In genomic region chr10:80203835-80204148, GRCh38 we compare ENCODE assay signal across 8 cellular contexts. TPM values are rescaled to one million over a fixed set of nuclear protein-coding genes. Genes with fewer than 3 reads are reported as not detected.
DNase-seq lines count a peak whose midpoint lies in the region; ATAC-seq and TF ChIP-seq lines count a peak whose summit lies in the region.

No MANE protein-coding gene starts in this region.

- TF ChIP-seq RAD21 in liver (IDR thresholded peaks at IDR 0.05): no peak

- no peaks in the 10 kb centered on the region for H3K36me3 ChIP-seq in cardiac muscle cell
- H3K36me3 ChIP-seq in liver (ENCODE audit: control insufficient read depth in 4 of 4, insufficient read depth in 3 of 4, low read depth in 1 of 4, low read length in 3 of 4): no peaks in the 10 kb centered on the region
- no peaks in the 10 kb centered on the region for H3K36me3 ChIP-seq in upper lobe of right lung

- H3K4me3 ChIP-seq in cardiac muscle cell (no peak overlapping the region), liver (ENCODE audit: low read depth in 1 of 3, low read length in 3 of 3) (peak overlapping the region; percentile 12 to 88 (median 73)), upper lobe of right lung (peak overlapping the region; percentile 80)

- peak overlapping the region; percentile 93 for H3K4me3 Mint-ChIP-seq in activated naive CD8-positive, alpha-beta T cell treated with anti-CD3 and anti-CD28 coated beads, Interleukin-2, amount 10 ng/mL, durations not matched to agents 7 days and 5 days

- intact Hi-C loops in left cardiac atrium (cut with DNase I): loop anchor here in 1 of 2 donors (5.0 kb wide), 1 partner anchor 46 kb away; no protein-coding TSS in a partner anchor
- intact Hi-C loops in upper lobe of right lung (cut with DNase I): loop anchor here (10.0 kb wide), 1 partner anchor 49 kb away; no protein-coding TSS in a partner anchor

- H3K4me1 ChIP-seq in cardiac muscle cell (ENCODE audit: low read depth): peaks cover 37% of the 10 kb centered on the region
- H3K4me1 ChIP-seq in liver (ENCODE audit: control insufficient read depth in 4 of 4, insufficient read depth in 4 of 4, low read length in 3 of 4): peaks cover 8 to 48% (median 32%) of the 10 kb centered on the region in 4 donors
- peaks cover 73% of the 10 kb centered on the region for H3K4me1 ChIP-seq in upper lobe of right lung

- DNase-seq in cardiac muscle cell (ENCODE audit: low read depth in 1 of 2, low spot score in 1 of 2): no peak
- no peak for DNase-seq in left cardiac atrium
- no peak for DNase-seq in activated naive CD8-positive, alpha-beta T cell treated with anti-CD3 and anti-CD28 coated beads, Interleukin-2, amount 10 ng/mL, durations not matched to agents 7 days and 5 days
- DNase-seq in upper lobe of right lung: no peak
- DNase-seq in NCI-H82 (lab: John Stamatoyannopoulos, UW): no peak
- no peak for DNase-seq in NCI-H187 treated with DMSO at 0.1 percent for 48 hours (lab: John Stamatoyannopoulos, UW)

- peak overlapping the region; percentile 21 to 61 for H3K9ac ChIP-seq in liver (ENCODE audit: low read depth in 1 of 2, low read length in 2 of 2)

- POLR2A ChIA-PET in activated naive CD8-positive, alpha-beta T cell treated with anti-CD3 and anti-CD28 coated beads, Interleukin-2, amount 10 ng/mL, durations not matched to agents 7 days and 5 days (lab: Charles Lee): interaction anchor here (1.7 to 3.9 kb wide), 3 partner anchors 16 to 60 kb away, joined by 4 to 77 read pairs (median 12); no protein-coding TSS in a partner anchor

- peaks cover 22% of the 10 kb centered on the region for H3K36me3 Mint-ChIP-seq in activated naive CD8-positive, alpha-beta T cell treated with anti-CD3 and anti-CD28 coated beads, Interleukin-2, amount 10 ng/mL, durations not matched to agents 7 days and 5 days

- ATAC-seq in left cardiac atrium (no peak), upper lobe of right lung (no peak), HG03175 (IDR thresholded peaks at IDR 0.05; ENCODE audit: unreplicated experiment) (no peak)
- ATAC-seq in activated naive CD8-positive, alpha-beta T cell treated with anti-CD3 and anti-CD28 coated beads, Interleukin-2, amount 10 ng/mL, durations not matched to agents 7 days and 5 days (ENCODE audit: low read depth): no peak

- H3K4me1 Mint-ChIP-seq in activated naive CD8-positive, alpha-beta T cell treated with anti-CD3 and anti-CD28 coated beads, Interleukin-2, amount 10 ng/mL, durations not matched to agents 7 days and 5 days: peaks cover 42% of the 10 kb centered on the region

- 27% methylated on average over 2 of the region's 2 CpGs for WGBS in liver

- peak overlapping the region; percentile 89 for H3K27ac Mint-ChIP-seq in activated naive CD8-positive, alpha-beta T cell treated with anti-CD3 and anti-CD28 coated beads, Interleukin-2, amount 10 ng/mL, durations not matched to agents 7 days and 5 days

- no peak for TF ChIP-seq CTCF in cardiac muscle cell (IDR thresholded peaks at IDR 0.05; ENCODE audit: low read depth, low read length)
- no peak for TF ChIP-seq CTCF in liver (IDR thresholded peaks at IDR 0.05; ENCODE audit: low read depth, low read length, missing input control)
- TF ChIP-seq CTCF in upper lobe of right lung (IDR thresholded peaks at IDR 0.05): no peak

- no peaks in the 10 kb centered on the region for H3K9me3 Mint-ChIP-seq in activated naive CD8-positive, alpha-beta T cell treated with anti-CD3 and anti-CD28 coated beads, Interleukin-2, amount 10 ng/mL, durations not matched to agents 7 days and 5 days

- H3K9me3 ChIP-seq in cardiac muscle cell (ENCODE audit: low read depth): no peaks in the 10 kb centered on the region
- H3K9me3 ChIP-seq in liver (ENCODE audit: control insufficient read depth in 4 of 4, low read length in 3 of 4): no peaks in the 10 kb centered on the region
- no peaks in the 10 kb centered on the region for H3K9me3 ChIP-seq in upper lobe of right lung

- H3K27me3 Mint-ChIP-seq in activated naive CD8-positive, alpha-beta T cell treated with anti-CD3 and anti-CD28 coated beads, Interleukin-2, amount 10 ng/mL, durations not matched to agents 7 days and 5 days: no peaks in the 10 kb centered on the region

- no peaks in the 10 kb centered on the region for H3K27me3 ChIP-seq in cardiac muscle cell
- H3K27me3 ChIP-seq in liver (ENCODE audit: control insufficient read depth in 4 of 4, insufficient read depth in 4 of 4, low read length in 3 of 4): no peaks in the 10 kb centered on the region
- H3K27me3 ChIP-seq in upper lobe of right lung: no peaks in the 10 kb centered on the region

- peak overlapping the region; percentile 74 for H3K27ac ChIP-seq in cardiac muscle cell
- H3K27ac ChIP-seq in liver (ENCODE audit: low read depth in 1 of 2, low read length in 2 of 2): peak overlapping the region; percentile 90 to 95
- peak overlapping the region; percentile 96 for H3K27ac ChIP-seq in upper lobe of right lung

TF ChIP-seq in liver, 16 proteins besides CTCF, POLR2A, EP300 and RAD21:
- TF ChIP-seq, protein P1, sequence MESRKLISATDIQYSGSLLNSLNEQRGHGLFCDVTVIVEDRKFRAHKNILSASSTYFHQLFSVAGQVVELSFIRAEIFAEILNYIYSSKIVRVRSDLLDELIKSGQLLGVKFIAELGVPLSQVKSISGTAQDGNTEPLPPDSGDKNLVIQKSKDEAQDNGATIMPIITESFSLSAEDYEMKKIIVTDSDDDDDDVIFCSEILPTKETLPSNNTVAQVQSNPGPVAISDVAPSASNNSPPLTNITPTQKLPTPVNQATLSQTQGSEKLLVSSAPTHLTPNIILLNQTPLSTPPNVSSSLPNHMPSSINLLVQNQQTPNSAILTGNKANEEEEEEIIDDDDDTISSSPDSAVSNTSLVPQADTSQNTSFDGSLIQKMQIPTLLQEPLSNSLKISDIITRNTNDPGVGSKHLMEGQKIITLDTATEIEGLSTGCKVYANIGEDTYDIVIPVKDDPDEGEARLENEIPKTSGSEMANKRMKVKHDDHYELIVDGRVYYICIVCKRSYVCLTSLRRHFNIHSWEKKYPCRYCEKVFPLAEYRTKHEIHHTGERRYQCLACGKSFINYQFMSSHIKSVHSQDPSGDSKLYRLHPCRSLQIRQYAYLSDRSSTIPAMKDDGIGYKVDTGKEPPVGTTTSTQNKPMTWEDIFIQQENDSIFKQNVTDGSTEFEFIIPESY (IDR thresholded peaks at IDR 0.05): no peak
- no peak for TF ChIP-seq NR2F2 (IDR thresholded peaks at IDR 0.05)
- TF ChIP-seq REST (IDR thresholded peaks at IDR 0.05): no peak
- TF ChIP-seq JUND (IDR thresholded peaks at IDR 0.05): no peak
- peak in 1 of 2 donors; percentile 80 for TF ChIP-seq RXRA (IDR thresholded peaks at IDR 0.05)

RNA-seq across cellular contexts. Expression of gene ANXA11, which starts 1.5 kb away (rescaled TPM):
- total RNA-seq in cardiac muscle cell: 74.4 and 80.2 TPM in 2 replicates
- 82.4 and 112 TPM in 2 replicates for polyA plus RNA-seq in cardiac muscle cell
- 100 to 1,000 TPM; 327 to 413 TPM for total RNA-seq in left cardiac atrium
- 100 to 1,000 TPM; 263 to 277 TPM for total RNA-seq in activated naive CD8-positive, alpha-beta T cell treated with anti-CD3 and anti-CD28 coated beads, Interleukin-2, amount 10 ng/mL, durations not matched to agents 7 days and 5 days
- total RNA-seq in liver: 10 to 100 TPM; 14.0 to 20.9 TPM
- 10 to 100 TPM; 28.8 to 40.4 TPM for polyA plus RNA-seq in liver
- total RNA-seq in upper lobe of right lung: 287 TPM
